ENCODE assay signal across 8 cellular contexts in the genomic region with DNA sequence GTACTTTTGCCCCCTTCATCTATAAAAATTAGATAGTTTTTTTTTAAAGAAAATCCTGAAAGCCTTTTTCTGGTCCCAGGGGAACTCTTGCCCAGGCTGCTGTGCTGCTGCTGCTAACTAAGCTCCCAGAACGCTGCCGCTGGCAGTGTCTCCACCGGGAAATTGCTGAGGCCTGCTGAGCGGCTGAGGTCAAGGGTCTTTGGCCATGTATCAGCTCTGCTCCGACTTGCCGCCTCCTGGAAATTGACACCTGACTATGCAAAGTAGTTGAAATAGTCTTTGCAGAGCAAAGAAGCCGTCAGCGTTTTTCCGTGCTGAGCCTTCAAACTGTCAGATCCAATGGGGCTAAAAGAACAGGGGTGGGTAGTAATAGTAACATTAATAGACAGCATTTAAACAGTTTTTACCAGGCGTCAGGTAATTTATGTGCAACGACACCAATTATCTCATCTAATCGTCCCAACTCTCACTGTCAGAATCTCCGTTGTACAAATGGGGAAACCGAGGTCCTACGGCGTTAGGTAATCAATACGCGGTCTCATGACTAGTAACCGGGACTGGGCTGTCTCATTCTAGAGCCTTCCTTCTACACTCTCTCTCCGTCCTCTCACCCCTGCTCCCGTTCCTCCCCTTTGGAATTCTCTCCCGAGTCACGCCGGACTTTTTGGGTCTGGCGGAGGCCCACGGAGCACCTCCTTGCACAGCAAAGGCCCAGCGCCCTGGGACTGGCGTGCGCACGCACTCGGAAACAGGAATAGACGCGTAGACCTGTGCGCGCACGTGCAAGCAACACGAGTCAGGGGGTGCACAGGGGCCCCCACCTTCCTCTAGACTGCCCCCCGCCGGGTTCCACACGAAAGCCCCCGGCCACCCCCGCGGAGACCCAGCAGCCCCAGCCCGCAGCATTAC. TPM values are rescaled to one million over a fixed set of nuclear protein-coding genes. Genes with fewer than 3 reads are reported as not detected.
A peak's percentile ranks its signal among the peaks of the same experiment; 100 is the strongest.
DNase-seq lines count a peak whose midpoint lies in the region; ATAC-seq lines count a peak whose summit lies in the region.

No MANE protein-coding gene starts in this region.

- POLR2A ChIA-PET in activated CD4-positive, alpha-beta T cell treated with anti-CD3 and anti-CD28 coated beads for 36 hours (lab: Charles Lee), result interaction anchor here (0.5 kb wide), 1 partner anchor 248 kb away, joined by 3 read pairs; no protein-coding TSS in a partner anchor

- H3K9ac ChIP-seq in ES-I3 (ENCODE audit: low read depth, low read length) (peak overlapping the region; percentile 88), HUES64 (ENCODE audit: low read depth, low read length) (peak overlapping the region; percentile 65), duodenal mucosa (ENCODE audit: low read depth in 1 of 2, low read length in 2 of 2) (peak overlapping the region; percentile 68 to 78)

- H3K36me3 Mint-ChIP-seq in activated CD4-positive, alpha-beta T cell treated with anti-CD3 and anti-CD28 coated beads for 36 hours (ENCODE audit: low read depth), result peaks cover 16% of the 10 kb centered on the region

- peak overlapping the region; percentile 85 for H3K27ac Mint-ChIP-seq in activated CD4-positive, alpha-beta T cell treated with anti-CD3 and anti-CD28 coated beads for 36 hours

- ATAC-seq in GM21526 (IDR thresholded peaks at IDR 0.05; ENCODE audit: low FRiP score, unreplicated experiment), result peak; percentile 64
- ATAC-seq in activated CD4-positive, alpha-beta T cell treated with anti-CD3 and anti-CD28 coated beads for 36 hours, result peak; percentile 73

- H3K9me3 ChIP-seq in ES-I3 (ENCODE audit: control insufficient read depth, insufficient read depth, low read length) (no peaks in the 10 kb centered on the region), HUES64 (ENCODE audit: insufficient read depth, low read depth, low read length) (no peaks in the 10 kb centered on the region), duodenal mucosa (ENCODE audit: control insufficient read depth in 1 of 2, low read length in 2 of 2) (no peaks in the 10 kb centered on the region)

- peaks cover 5% of the 10 kb centered on the region; the same call in 1 of the 2 replicates for H3K36me3 ChIP-seq in ES-I3 (ENCODE audit: insufficient read depth, low read length)
- peaks cover 14% of the 10 kb centered on the region for H3K36me3 ChIP-seq in HUES64 (ENCODE audit: insufficient read depth, low read length)
- peaks cover 7 to 12% of the 10 kb centered on the region in 2 donors for H3K36me3 ChIP-seq in duodenal mucosa (ENCODE audit: control insufficient read depth in 1 of 2, insufficient read depth in 2 of 2, low read length in 2 of 2)

- H3K4me3 ChIP-seq in HUES64 (ENCODE audit: low read length) (peak overlapping the region; percentile 67), duodenal mucosa (ENCODE audit: low read depth in 1 of 2, low read length in 2 of 2) (peak overlapping the region; percentile 82 to 94)

- DNase-seq in activated CD4-positive, alpha-beta T cell treated with anti-CD3 and anti-CD28 coated beads for 36 hours, result peak; percentile 74
- DNase-seq in medulla oblongata (ENCODE audit: extremely low spot score) (peak; percentile 51), NCI-H1436 (lab: John Stamatoyannopoulos, UW) (no peak)
- peak in 2 of 3 donors; percentile 31 to 46 for DNase-seq in stimulated activated CD4-positive, alpha-beta T cell treated with anti-CD3 and anti-CD28 coated beads, TNF-alpha, amount 100 ng/mL, for 48 hours (ENCODE audit: low read depth in 3 of 3)

- CTCF ChIA-PET in activated CD4-positive, alpha-beta T cell treated with anti-CD3 and anti-CD28 coated beads for 36 hours (lab: Charles Lee), result interaction anchor here (1.6 kb wide), 1 partner anchor 13 kb away, joined by 4 read pairs; no protein-coding TSS in a partner anchor

- no peaks in the 10 kb centered on the region for H3K9me3 Mint-ChIP-seq in activated CD4-positive, alpha-beta T cell treated with anti-CD3 and anti-CD28 coated beads for 36 hours (ENCODE audit: low read depth)

- H3K27ac ChIP-seq in HUES64 (ENCODE audit: low read depth, low read length) (no peak overlapping the region), duodenal mucosa (ENCODE audit: low read depth, low read length) (peak overlapping the region; percentile 33)

- intact Hi-C loops in activated CD4-positive, alpha-beta T cell treated with anti-CD3 and anti-CD28 coated beads for 36 hours (cut with DNase I, micrococcal nuclease), result loop anchor here (5.0 to 10.0 kb wide), 3 partner anchors 174 to 511 kb away; a partner anchor contains a TSS

- H3K4me1 Mint-ChIP-seq in activated CD4-positive, alpha-beta T cell treated with anti-CD3 and anti-CD28 coated beads for 36 hours, result peaks cover 26% of the 10 kb centered on the region

- H3K4me1 ChIP-seq in ES-I3 (ENCODE audit: insufficient read depth, low read length) (no peaks in the 10 kb centered on the region; the same call in 1 of the 2 replicates), HUES64 (ENCODE audit: insufficient read depth, low read length) (peaks cover 10% of the 10 kb centered on the region), duodenal mucosa (ENCODE audit: control insufficient read depth in 1 of 2, insufficient read depth in 2 of 2, low read length in 2 of 2) (peaks cover 15 to 22% of the 10 kb centered on the region in 2 donors)

- peaks cover 12% of the 10 kb centered on the region; the same call in 1 of the 2 replicates for H3K27me3 ChIP-seq in HUES64 (ENCODE audit: insufficient read depth, low read length)
- no peaks in the 10 kb centered on the region for H3K27me3 ChIP-seq in duodenal mucosa (ENCODE audit: control insufficient read depth in 1 of 2, insufficient read depth in 2 of 2, low read length in 2 of 2)

- 3% methylated on average over 44 of the region's 44 CpGs for WGBS in HUES64

- no peaks in the 10 kb centered on the region for H3K27me3 Mint-ChIP-seq in activated CD4-positive, alpha-beta T cell treated with anti-CD3 and anti-CD28 coated beads for 36 hours

- H3K4me3 Mint-ChIP-seq in activated CD4-positive, alpha-beta T cell treated with anti-CD3 and anti-CD28 coated beads for 36 hours, result peak overlapping the region; percentile 78

RNA-seq across cellular contexts. Expression of a gene that starts 0.6 kb away (rescaled TPM):
- polyA plus RNA-seq in HUES64 (2013, experiment 1 of 2), result 23.1 TPM
- 27.5 TPM for polyA plus RNA-seq in HUES64 (2013, experiment 2 of 2)
- 10 to 100 TPM; 34.5 to 34.6 TPM for total RNA-seq in activated CD4-positive, alpha-beta T cell treated with anti-CD3 and anti-CD28 coated beads for 36 hours

RNA-seq across cellular contexts. Expression of a gene that starts 3.7 kb away (rescaled TPM):
- polyA plus RNA-seq in HUES64 (2013, experiment 1 of 2), result not detected
- polyA plus RNA-seq in HUES64 (2013, experiment 2 of 2), result not detected
- total RNA-seq in activated CD4-positive, alpha-beta T cell treated with anti-CD3 and anti-CD28 coated beads for 36 hours, result not detected
